18 cellular contexts compared by ENCODE assay signal in the genomic region with DNA sequence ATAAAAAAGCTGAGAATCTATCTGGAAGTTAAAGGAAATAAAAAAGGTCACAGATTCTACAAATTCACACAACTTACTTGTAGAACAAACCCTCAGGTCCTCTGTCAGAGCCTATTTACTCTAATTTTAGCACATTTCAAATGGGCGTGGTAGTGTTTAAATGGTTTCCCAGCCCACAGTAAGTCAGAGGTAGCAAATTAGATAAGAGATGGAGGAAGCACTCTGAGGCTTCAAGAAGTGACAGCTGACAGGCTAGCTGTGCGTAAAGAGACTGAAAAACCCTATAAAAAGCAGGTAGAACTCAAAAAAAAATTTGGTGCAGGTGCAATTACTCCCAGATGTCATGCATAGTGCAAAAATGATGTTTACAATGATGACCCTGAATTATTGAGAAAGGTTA. TPM values are rescaled to one million over a fixed set of nuclear protein-coding genes. Genes with fewer than 3 reads are reported as not detected.
DNase-seq lines count a peak whose midpoint lies in the region; ATAC-seq lines count a peak whose summit lies in the region.
"Had no signal": no experiment of that assay in that cellular context is flagged by ENCODE, and none has a peak within 500 bp of the region (broad histone marks: within the 10 kb centered on the region; RNA-seq: fewer than 3 reads in every experiment).

No MANE protein-coding gene starts in this region.

- ATAC-seq in HG03442 (IDR thresholded peaks at IDR 0.05; ENCODE audit: unreplicated experiment), result no peak
- ATAC-seq: esophagus mucosa, natural killer cell had no signal

- H3K27ac ChIP-seq in layer of hippocampus (ENCODE audit: low read depth, low read length) (peak overlapping the region; percentile 70), substantia nigra (ENCODE audit: low read depth, low read length, poor library complexity, severe bottlenecking) (peak overlapping the region; percentile 98)
- H3K27ac ChIP-seq: adrenal gland, parathyroid adenoma had no signal

- intact Hi-C loops in posterior vena cava (cut with DNase I), result no loop called here

- no peaks in the 10 kb centered on the region for H3K27me3 ChIP-seq in layer of hippocampus (ENCODE audit: control insufficient read depth, insufficient read depth, low read length)
- H3K27me3 ChIP-seq: adrenal gland had no signal

- DNase-seq in HT-29 (ENCODE audit: low spot score) (peak; percentile 33), OCI-M1 (lab: John Stamatoyannopoulos, UW) (peak; percentile 72), substantia nigra (lab: John Stamatoyannopoulos, UW) (no peak), posterior vena cava (ENCODE audit: low spot score) (no peak), Kasumi-1 (lab: John Stamatoyannopoulos, UW) (no peak)
- DNase-seq: activated CD4-positive, alpha-beta T cell treated with anti-CD3 and anti-CD28 coated beads for 48 hours; activated CD8-positive, alpha-beta memory T cell treated with anti-CD3 and anti-CD28 coated beads, Interleukin-2, amount 50 U/mL, for 48 hours; activated gamma-delta T cell; adrenal gland; DMS79 treated with DMSO at 0.1 percent for 48 hours; HCEC 1CT; natural killer cell; NCI-H1436; NCI-H2171 treated with DMSO at 0.1 percent for 48 hours had no signal

RNA-seq across cellular contexts. Expression of gene BHLHE41, which starts 7.5 kb away (rescaled TPM):
- total RNA-seq in HT-29 (2014; rRNA removed; shearing (Covaris generic)), result 79.8 and 82.7 TPM in 2 replicates
- total RNA-seq in posterior vena cava, result 10 to 100 TPM; 15.9 to 18.6 TPM

Comparison
In these comparisons a context has a peak if more than half of its experiments do, and no peak if none do; other contexts are left out.
1. DNase-seq: peak in HT-29 (single experiment) and OCI-M1 (single experiment); none in substantia nigra (0 of 49), posterior vena cava (single experiment) and Kasumi-1 (0 of 2).